ENCODE assay signal across 15 cellular contexts in genomic region chr16:1940273-1941161, GRCh38. TPM values are rescaled to one million over a fixed set of nuclear protein-coding genes. Genes with fewer than 3 reads are reported as not detected.
A peak's percentile ranks its signal among the peaks of the same experiment; 100 is the strongest.
DNase-seq lines count a peak whose midpoint lies in the region; ATAC-seq lines count a peak whose summit lies in the region.
"Had no signal": no experiment of that assay in that cellular context is flagged by ENCODE, and none has a peak within 500 bp of the region (broad histone marks: within the 10 kb centered on the region; RNA-seq: fewer than 3 reads in every experiment).

No MANE protein-coding gene starts in this region.

- H3K79me1 ChIP-seq in neuronal stem cell (ENCODE audit: low read depth, low read length) = no peaks in the 10 kb centered on the region

- no peak overlapping the region for H2AFZ ChIP-seq in neuronal stem cell (ENCODE audit: low read length)

- no peak overlapping the region for H4K91ac ChIP-seq in neuronal stem cell (ENCODE audit: low read depth, low read length, poor library complexity)

- peak overlapping the region; percentile 95 for H3K27ac Mint-ChIP-seq in dendritic cell treated with granulocyte-macrophage colony-stimulating factor and Interleukin-4, amounts not matched to agents 40 ng/mL and 50 ng/mL, for 4 days
- H3K27ac Mint-ChIP-seq in activated CD8-positive, alpha-beta memory T cell treated with anti-CD3 and anti-CD28 coated beads, Interleukin-2, amount 10 ng/mL, durations not matched to agents 7 days and 5 days = no peak overlapping the region
- H3K27ac Mint-ChIP-seq: activated CD4-positive, alpha-beta T cell treated with anti-CD3 and anti-CD28 coated beads for 36 hours had no signal

- in situ Hi-C loops in ACHN (cut with HindIII; ENCODE audit: low pct_ligation_motif_present, low pct_unique_long_range_greater_than_20kb, low sequenced_read_pairs) = no loop called here

- no peak overlapping the region for H3K4me3 ChIP-seq in neuronal stem cell (ENCODE audit: low read length in 2 of 2)
- H3K4me3 ChIP-seq: right atrium auricular region had no signal

- H3K14ac ChIP-seq in neuronal stem cell (ENCODE audit: low read length) = no peak overlapping the region

- CTCF ChIA-PET in activated CD8-positive, alpha-beta memory T cell treated with anti-CD3 and anti-CD28 coated beads, Interleukin-2, amount 10 ng/mL, durations not matched to agents 7 days and 5 days (lab: Charles Lee) = interaction anchor here (0.6 to 2.8 kb wide), 7 partner anchors 11 to 229 kb away, joined by 3 to 17 read pairs (median 5); partner anchors contain the start of genes NUBP2, SPSB3 and TBL3

- peak overlapping the region; percentile 44 for H3K9ac ChIP-seq in neuronal stem cell (ENCODE audit: low read depth, low read length, poor library complexity)

- no peak overlapping the region for H3K4me3 Mint-ChIP-seq in dendritic cell treated with granulocyte-macrophage colony-stimulating factor and Interleukin-4, amounts not matched to agents 40 ng/mL and 50 ng/mL, for 4 days
- no peak overlapping the region for H3K4me3 Mint-ChIP-seq in activated CD8-positive, alpha-beta memory T cell treated with anti-CD3 and anti-CD28 coated beads, Interleukin-2, amount 10 ng/mL, durations not matched to agents 7 days and 5 days

- peaks cover 6 to 10% of the 10 kb centered on the region in 2 donors for H3K4me1 ChIP-seq in neuronal stem cell (ENCODE audit: control insufficient read depth in 2 of 2, insufficient read depth in 1 of 2, low read depth in 1 of 2, low read length in 2 of 2)

- no peak for ATAC-seq in activated CD8-positive, alpha-beta memory T cell treated with anti-CD3 and anti-CD28 coated beads, Interleukin-2, amount 10 ng/mL, durations not matched to agents 7 days and 5 days
- ATAC-seq: activated CD4-positive, alpha-beta T cell treated with anti-CD3 and anti-CD28 coated beads for 36 hours had no signal

- peak overlapping the region; percentile 48 for H2BK5ac ChIP-seq in neuronal stem cell (ENCODE audit: low read length)

- H3K36me3 ChIP-seq in neuronal stem cell (replicated peaks in 1 of 2; ENCODE audit: control insufficient read depth in 2 of 2, insufficient read depth in 2 of 2, low read length in 2 of 2) = peaks cover 13 to 30% of the 10 kb centered on the region in 2 donors

- no peak overlapping the region for H2BK120ac ChIP-seq in neuronal stem cell (ENCODE audit: low read depth, low read length)

- no peaks in the 10 kb centered on the region for H3K27me3 Mint-ChIP-seq in dendritic cell treated with granulocyte-macrophage colony-stimulating factor and Interleukin-4, amounts not matched to agents 40 ng/mL and 50 ng/mL, for 4 days
- no peaks in the 10 kb centered on the region for H3K27me3 Mint-ChIP-seq in activated CD8-positive, alpha-beta memory T cell treated with anti-CD3 and anti-CD28 coated beads, Interleukin-2, amount 10 ng/mL, durations not matched to agents 7 days and 5 days
- H3K27me3 Mint-ChIP-seq: activated CD4-positive, alpha-beta T cell treated with anti-CD3 and anti-CD28 coated beads for 36 hours had no signal

- H3K4ac ChIP-seq in neuronal stem cell (ENCODE audit: low read length) = no peak overlapping the region

- no peak overlapping the region for H2BK15ac ChIP-seq in neuronal stem cell (ENCODE audit: low read length)

- no peak overlapping the region for H2BK12ac ChIP-seq in neuronal stem cell (ENCODE audit: low read length)

- no peaks in the 10 kb centered on the region for H3K9me3 Mint-ChIP-seq in dendritic cell treated with granulocyte-macrophage colony-stimulating factor and Interleukin-4, amounts not matched to agents 40 ng/mL and 50 ng/mL, for 4 days
- H3K9me3 Mint-ChIP-seq in activated CD8-positive, alpha-beta memory T cell treated with anti-CD3 and anti-CD28 coated beads, Interleukin-2, amount 10 ng/mL, durations not matched to agents 7 days and 5 days (ENCODE audit: low read depth) = no peaks in the 10 kb centered on the region

- DNase-seq in DMS53 (lab: John Stamatoyannopoulos, UW) (peak; percentile 89), neuronal stem cell (ENCODE audit: low spot score) (no peak), ACHN (no peak), NCI-H2029 (lab: John Stamatoyannopoulos, UW) (no peak)
- DNase-seq in activated CD8-positive, alpha-beta memory T cell treated with anti-CD3 and anti-CD28 coated beads, Interleukin-2, amount 10 ng/mL, durations not matched to agents 7 days and 5 days = no peak
- DNase-seq: activated CD4-positive, alpha-beta T cell treated with anti-CD3 and anti-CD28 coated beads for 36 hours; anterior cingulate cortex; C1 segment of cervical spinal cord; NCI-H1105; NCI-H510A; RPMI8226; T-helper 2 cell had no signal

- H3K18ac ChIP-seq in neuronal stem cell (ENCODE audit: low read length) = no peak overlapping the region

- no peak overlapping the region for H3K23ac ChIP-seq in neuronal stem cell (ENCODE audit: low read depth, low read length, poor library complexity)

- intact Hi-C loops in dendritic cell treated with granulocyte-macrophage colony-stimulating factor and Interleukin-4, amounts not matched to agents 40 ng/mL and 50 ng/mL, for 4 days (cut with micrococcal nuclease) = no loop called here

- H4K8ac ChIP-seq in neuronal stem cell (ENCODE audit: low read depth, low read length) = no peak overlapping the region

- no peaks in the 10 kb centered on the region for H3K9me3 ChIP-seq in neuronal stem cell (replicated peaks in 1 of 2; ENCODE audit: control insufficient read depth in 2 of 2, insufficient read depth in 1 of 2, low read depth in 1 of 2, low read length in 2 of 2)
- H3K9me3 ChIP-seq: right atrium auricular region had no signal

- H2AK5ac ChIP-seq in neuronal stem cell (ENCODE audit: low read depth, low read length) = no peak overlapping the region

- peaks cover 59% of the 10 kb centered on the region for H3K36me3 Mint-ChIP-seq in dendritic cell treated with granulocyte-macrophage colony-stimulating factor and Interleukin-4, amounts not matched to agents 40 ng/mL and 50 ng/mL, for 4 days (ENCODE audit: low read depth)
- H3K36me3 Mint-ChIP-seq in activated CD8-positive, alpha-beta memory T cell treated with anti-CD3 and anti-CD28 coated beads, Interleukin-2, amount 10 ng/mL, durations not matched to agents 7 days and 5 days = peaks cover 8% of the 10 kb centered on the region

- peaks cover 76% of the 10 kb centered on the region for H3K4me1 Mint-ChIP-seq in dendritic cell treated with granulocyte-macrophage colony-stimulating factor and Interleukin-4, amounts not matched to agents 40 ng/mL and 50 ng/mL, for 4 days (ENCODE audit: low read depth)
- H3K4me1 Mint-ChIP-seq in activated CD8-positive, alpha-beta memory T cell treated with anti-CD3 and anti-CD28 coated beads, Interleukin-2, amount 10 ng/mL, durations not matched to agents 7 days and 5 days = peaks cover 26% of the 10 kb centered on the region

- WGBS in neuronal stem cell (ENCODE audit: extremely low coverage in 2 of 2, insufficient read length in 2 of 2, insufficient replicate concordance in 1 of 2), 2 donors = no CpG with 5 or more reads among the region's 23 CpGs

- H3K27me3 ChIP-seq in neuronal stem cell (ENCODE audit: control insufficient read depth in 3 of 3, insufficient read depth in 3 of 3, low read depth in 1 of 3, low read length in 3 of 3) = peaks cover 0 to 3% (median 0%) of the 10 kb centered on the region in 3 experiments
- H3K27me3 ChIP-seq: right atrium auricular region had no signal

- no peak overlapping the region for H3K27ac ChIP-seq in neuronal stem cell (replicated peaks; ENCODE audit: low read length)
- H3K27ac ChIP-seq: right atrium auricular region had no signal

- no peak overlapping the region for H3K4me2 ChIP-seq in neuronal stem cell (ENCODE audit: insufficient read depth, low read length, poor library complexity, severe bottlenecking)

RNA-seq across cellular contexts. Expression of gene MSRB1, which starts 2.5 kb away (rescaled TPM):
- 18.8 TPM for polyA plus RNA-seq in neuronal stem cell (2013, experiment 1 of 2)
- polyA plus RNA-seq in neuronal stem cell (2013, experiment 2 of 2) = 17.3 TPM
- 10 to 100 TPM; 14.5 to 19.8 TPM for total RNA-seq in activated CD8-positive, alpha-beta memory T cell treated with anti-CD3 and anti-CD28 coated beads, Interleukin-2, amount 10 ng/mL, durations not matched to agents 7 days and 5 days

RNA-seq across cellular contexts. Expression of gene RPL3L, which starts 14.0 kb away (rescaled TPM):
- polyA plus RNA-seq in neuronal stem cell (2013, experiment 1 of 2) = 0.06 TPM
- 0.04 TPM for polyA plus RNA-seq in neuronal stem cell (2013, experiment 2 of 2)
- total RNA-seq in activated CD8-positive, alpha-beta memory T cell treated with anti-CD3 and anti-CD28 coated beads, Interleukin-2, amount 10 ng/mL, durations not matched to agents 7 days and 5 days = under 1 TPM in 1 of 2 experiments, not detected in 1; 0.42 TPM
- total RNA-seq: activated CD4-positive, alpha-beta T cell treated with anti-CD3 and anti-CD28 coated beads for 36 hours; mucosa of gallbladder had no signal

RNA-seq across cellular contexts. Expression of gene NDUFB10, which starts 18.8 kb away (rescaled TPM):
- 135 TPM for polyA plus RNA-seq in neuronal stem cell (2013, experiment 1 of 2)
- polyA plus RNA-seq in neuronal stem cell (2013, experiment 2 of 2) = 129 TPM
- 100 to 1,000 TPM; 148 to 158 TPM for total RNA-seq in activated CD8-positive, alpha-beta memory T cell treated with anti-CD3 and anti-CD28 coated beads, Interleukin-2, amount 10 ng/mL, durations not matched to agents 7 days and 5 days

RNA-seq across cellular contexts. Expression of gene HS3ST6, which starts 22.3 kb away (rescaled TPM):
- 1.1 TPM for polyA plus RNA-seq in neuronal stem cell (2013, experiment 1 of 2)
- 1.1 TPM for polyA plus RNA-seq in neuronal stem cell (2013, experiment 2 of 2)
- not detected for total RNA-seq in activated CD8-positive, alpha-beta memory T cell treated with anti-CD3 and anti-CD28 coated beads, Interleukin-2, amount 10 ng/mL, durations not matched to agents 7 days and 5 days
- total RNA-seq: activated CD4-positive, alpha-beta T cell treated with anti-CD3 and anti-CD28 coated beads for 36 hours; mucosa of gallbladder; right atrium auricular region had no signal

RNA-seq across cellular contexts. Expression of gene RPS2, which starts 24.1 kb away (rescaled TPM):
- polyA plus RNA-seq in neuronal stem cell (2013, experiment 1 of 2) = 7,109 TPM
- 6,979 TPM for polyA plus RNA-seq in neuronal stem cell (2013, experiment 2 of 2)
- total RNA-seq in activated CD8-positive, alpha-beta memory T cell treated with anti-CD3 and anti-CD28 coated beads, Interleukin-2, amount 10 ng/mL, durations not matched to agents 7 days and 5 days = 1,000 to 10,000 TPM; 2,823 to 3,048 TPM
